Comparison of ENCODE assay signal across 14 cellular contexts in the genomic region with DNA sequence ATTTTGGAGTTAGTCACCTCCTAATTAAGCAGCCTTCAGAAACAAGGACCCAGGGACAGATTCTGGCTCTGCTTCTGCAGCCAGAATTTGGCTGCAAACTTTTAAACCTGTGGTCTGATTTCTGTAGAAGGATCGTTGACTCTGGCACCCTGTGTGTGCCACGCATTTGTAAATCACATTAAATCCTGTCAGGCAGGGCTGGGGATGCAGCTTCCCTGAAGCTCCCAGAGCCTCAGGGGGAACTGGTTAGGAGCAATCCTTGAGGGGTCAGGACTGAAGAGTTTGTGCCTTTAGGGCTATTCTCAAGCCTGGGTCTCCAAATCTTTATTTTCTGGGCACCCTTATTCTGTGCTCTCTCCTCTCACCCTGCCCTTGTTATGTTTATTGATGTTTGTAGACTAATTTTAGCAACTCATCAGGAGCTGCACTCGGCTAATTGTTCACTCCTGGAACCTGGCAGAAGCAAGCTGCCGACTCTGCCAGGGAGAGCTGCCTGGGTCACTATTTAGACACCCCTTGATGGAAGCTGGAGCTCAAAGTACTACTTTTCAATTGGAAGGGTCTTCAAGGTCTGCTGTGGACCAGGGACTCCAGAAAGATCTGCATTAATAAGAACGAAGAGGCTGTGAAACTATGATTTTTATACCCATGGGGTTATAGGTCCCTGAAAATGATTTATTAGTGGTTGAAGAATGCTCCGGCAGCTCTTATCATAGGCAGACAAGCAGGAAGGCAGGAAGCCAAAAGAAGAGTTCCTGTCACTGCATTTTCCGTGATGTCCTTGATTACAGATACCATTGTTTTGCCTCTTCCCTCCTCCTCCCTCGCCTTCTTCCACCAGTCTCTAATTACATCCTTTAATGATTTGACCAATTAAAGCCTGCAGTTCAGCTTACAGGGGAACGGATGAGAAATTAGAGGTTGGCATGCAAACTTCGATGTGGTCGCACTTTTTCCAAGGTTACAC. TPM values are rescaled to one million over a fixed set of nuclear protein-coding genes. Genes with fewer than 3 reads are reported as not detected.
DNase-seq lines count a peak whose midpoint lies in the region; ATAC-seq, FAIRE-seq and TF ChIP-seq lines count a peak whose summit lies in the region.
"Had no signal": no experiment of that assay in that cellular context is flagged by ENCODE, and none has a peak within 500 bp of the region (broad histone marks: within the 10 kb centered on the region; RNA-seq: fewer than 3 reads in every experiment).

No MANE protein-coding gene starts in this region.

- ATAC-seq in Right ventricle myocardium superior (ENCODE audit: poor library complexity) (peak; percentile 48), heart left ventricle (no peak)
- ATAC-seq: naive thymus-derived CD4-positive, alpha-beta T cell had no signal

- intact Hi-C loops in Right ventricle myocardium superior (cut with DNase I) (no loop called here), heart left ventricle (cut with DNase I) (no loop called here)

- H3F3A ChIP-seq in smooth muscle cell (ENCODE audit: low read depth), result no peaks in the 10 kb centered on the region

- H3K27me3 ChIP-seq in heart left ventricle (peaks cover 0 to 20% (median 0%) of the 10 kb centered on the region in 9 donors), smooth muscle cell (ENCODE audit: low read depth) (no peaks in the 10 kb centered on the region)

- H3K36me3 Mint-ChIP-seq in brain, result no peaks in the 10 kb centered on the region
- H3K36me3 Mint-ChIP-seq: activated naive CD8-positive, alpha-beta T cell; naive thymus-derived CD4-positive, alpha-beta T cell had no signal

- H3K36me3 ChIP-seq in heart left ventricle (no peaks in the 10 kb centered on the region), smooth muscle cell (ENCODE audit: low read depth) (no peaks in the 10 kb centered on the region)

- H3K27ac Mint-ChIP-seq in brain, result peak overlapping the region; percentile 72 to 97 (median 84)
- H3K27ac Mint-ChIP-seq: activated naive CD8-positive, alpha-beta T cell; naive thymus-derived CD4-positive, alpha-beta T cell had no signal

- H3K9ac ChIP-seq in smooth muscle cell (ENCODE audit: low read depth), result no peak overlapping the region

- no peaks in the 10 kb centered on the region for H3K79me2 ChIP-seq in smooth muscle cell (ENCODE audit: low read depth)

- peak overlapping the region in 3 of 5 experiments; percentile 49 to 79 (median 70) for H3K4me3 Mint-ChIP-seq in brain
- H3K4me3 Mint-ChIP-seq: activated naive CD8-positive, alpha-beta T cell had no signal

- no peak for FAIRE-seq in GM19239 (lab: Jason Lieb, UNC)
- FAIRE-seq: islet of Langerhans had no signal

- H3K9me3 Mint-ChIP-seq in brain, result no peaks in the 10 kb centered on the region
- H3K9me3 Mint-ChIP-seq: naive thymus-derived CD4-positive, alpha-beta T cell had no signal

- peak overlapping the region; percentile 68 for H2AFZ ChIP-seq in smooth muscle cell (ENCODE audit: low read depth)

- peaks cover 51% of the 10 kb centered on the region for H3K4me1 Mint-ChIP-seq in brain

- no peaks in the 10 kb centered on the region for H4K20me1 ChIP-seq in smooth muscle cell (ENCODE audit: low read depth)

- no peak overlapping the region for H3K4me2 ChIP-seq in smooth muscle cell

- no peak for DNase-seq in Right ventricle myocardium superior
- no peak for DNase-seq in heart left ventricle
- DNase-seq in NCI-H526 (lab: John Stamatoyannopoulos, UW), result peak; percentile 12 to 28
- no peak for DNase-seq in smooth muscle cell (lab: John Stamatoyannopoulos, UW; ENCODE audit: unreplicated experiment)
- no peak for DNase-seq in GM19239 (ENCODE audit: insufficient read length, low spot score)
- no peak for DNase-seq in activated CD8-positive, alpha-beta memory T cell treated with anti-CD3 and anti-CD28 coated beads, Interleukin-2, amount 50 U/mL, for 4 hours
- DNase-seq in NCI-H1048 (lab: John Stamatoyannopoulos, UW), result no peak

- H3K27me3 Mint-ChIP-seq in brain, result no peaks in the 10 kb centered on the region

- no peak for TF ChIP-seq POLR2A in heart left ventricle (IDR thresholded peaks at IDR 0.05)

- TF ChIP-seq CTCF in heart left ventricle (IDR thresholded peaks at IDR 0.05), result no peak
- no peak for TF ChIP-seq CTCF in brain (conservative IDR thresholded peaks at IDR 0.05)
- TF ChIP-seq CTCF in smooth muscle cell (IDR thresholded peaks at IDR 0.05; ENCODE audit: borderline replicate concordance, insufficient read depth, poor library complexity, severe bottlenecking), result no peak

- no peaks in the 10 kb centered on the region for H3K9me3 ChIP-seq in heart left ventricle
- no peaks in the 10 kb centered on the region for H3K9me3 ChIP-seq in smooth muscle cell (replicated peaks; ENCODE audit: low read depth)

- H3K4me1 ChIP-seq in heart left ventricle (peaks cover 0 to 9% (median 0%) of the 10 kb centered on the region in 12 donors), smooth muscle cell (ENCODE audit: low read depth) (peaks cover 17% of the 10 kb centered on the region)

- H3K4me3 ChIP-seq in heart left ventricle (no peak overlapping the region), smooth muscle cell (no peak overlapping the region)

- 20 to 26% (median 24%) methylated on average over 11 of the region's 11 CpGs for WGBS in heart left ventricle, 4 donors
- WGBS in smooth muscle cell (ENCODE audit: low lambda C conversion rate), result 47% methylated on average over 11 of the region's 11 CpGs

- H3K27ac ChIP-seq in heart left ventricle (no peak overlapping the region), smooth muscle cell (ENCODE audit: low read depth) (no peak overlapping the region)

RNA-seq across cellular contexts. Expression of a gene that starts 6.5 kb away (rescaled TPM):
- total RNA-seq in Right ventricle myocardium superior (not detected), heart left ventricle (not detected), smooth muscle cell (not detected in 2 replicates)
- polyA plus RNA-seq in heart left ventricle (not detected), brain (ENCODE audit: insufficient read depth, low read depth, low replicate concordance) (not detected), smooth muscle cell (not detected in 2 replicates)
- total RNA-seq: activated CD8-positive, alpha-beta memory T cell treated with anti-CD3 and anti-CD28 coated beads for 36 hours; naive thymus-derived CD4-positive, alpha-beta T cell; T-helper 2 cell treated with Interferon-gamma antibody and Interleukin-4, amounts not matched to agents 100 ng/mL and 5 ng/mL, for 36 hours; urinary bladder had no signal
- polyA plus RNA-seq: naive thymus-derived CD4-positive, alpha-beta T cell; urinary bladder had no signal

Comparison
In these comparisons a context has a peak if more than half of its experiments do, and no peak if none do; other contexts are left out.
1. DNase-seq: peak in NCI-H526 (2 of 2); none in Right ventricle myocardium superior (single experiment), heart left ventricle (0 of 5), smooth muscle cell (single experiment), GM19239 (single experiment), activated CD8-positive, alpha-beta memory T cell treated with anti-CD3 and anti-CD28 coated beads, Interleukin-2, amount 50 U/mL, for 4 hours (single experiment) and NCI-H1048 (single experiment).